ENCODE assay signal across 8 cellular contexts in the genomic region with DNA sequence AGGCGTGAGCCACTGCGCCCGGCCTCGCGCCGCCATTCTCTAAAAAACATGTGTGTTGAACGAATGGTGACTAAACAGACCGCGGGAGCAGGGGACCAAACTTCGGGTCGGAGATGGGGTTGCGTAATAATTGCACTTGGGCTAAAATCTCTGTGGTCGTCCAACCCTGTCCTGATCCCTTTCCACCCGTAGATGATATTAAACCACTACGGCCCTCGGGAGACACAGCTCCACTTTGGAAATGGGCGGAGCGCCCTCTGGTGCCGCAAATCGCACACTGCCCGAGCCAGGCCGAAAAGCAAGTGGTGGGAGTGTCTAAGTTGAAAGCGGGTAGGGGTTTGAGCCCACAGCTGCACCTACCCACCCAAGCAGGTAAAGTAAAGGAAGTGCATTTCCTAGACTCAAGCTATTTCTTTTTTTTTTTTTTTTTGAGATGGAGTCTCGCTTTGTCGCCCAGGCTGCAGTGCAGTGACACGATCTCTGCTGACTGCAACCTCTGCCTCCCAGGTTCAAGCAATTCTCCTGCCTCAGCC. TPM values are rescaled to one million over a fixed set of nuclear protein-coding genes. Genes with fewer than 3 reads are reported as not detected.
A peak's percentile ranks its signal among the peaks of the same experiment; 100 is the strongest.
DNase-seq lines count a peak whose midpoint lies in the region; ATAC-seq and TF ChIP-seq lines count a peak whose summit lies in the region.

No MANE protein-coding gene starts in this region.

- H3K4me3 ChIP-seq in cardiac fibroblast (replicated peaks in 1 of 2; ENCODE audit: low read depth in 2 of 2, low read length in 2 of 2), result no peak overlapping the region

- peak; percentile 83 for TF ChIP-seq CTCF in GM12873 (IDR thresholded peaks at IDR 0.05; ENCODE audit: insufficient read depth, low read depth, low read length, missing control alignments)
- TF ChIP-seq CTCF in cardiac fibroblast (IDR thresholded peaks at IDR 0.05; ENCODE audit: low read depth, low read length), result peak; percentile 80

- DNase-seq in NCI-H2171 treated with DMSO at 0.1 percent for 48 hours (lab: John Stamatoyannopoulos, UW), result peak; percentile 70
- DNase-seq in activated CD4-positive, CD25-positive, alpha-beta regulatory T cell treated with anti-CD3 and anti-CD28 coated beads, Interleukin-2, amount 50 U/mL, for 72 hours, result peak; percentile 88
- peak; percentile 75 to 83 for DNase-seq in cardiac fibroblast (ENCODE audit: low read depth in 2 of 2)
- DNase-seq in left lobe of liver (ENCODE audit: low spot score), result peak; percentile 84
- DNase-seq in stimulated activated CD4-positive, alpha-beta T cell treated with anti-CD3 and anti-CD28 coated beads, Interleukin-4, amount 100 ng/mL, for 1 hour, result peak; percentile 85

- ATAC-seq in left lobe of liver, result peak; percentile 80
- no peak for ATAC-seq in HG02840 (IDR thresholded peaks at IDR 0.05; ENCODE audit: low FRiP score, unreplicated experiment)
- no peak for ATAC-seq in GM21825 (IDR thresholded peaks at IDR 0.05; ENCODE audit: unreplicated experiment)

RNA-seq across cellular contexts. Expression of gene CAVIN1, which starts 17.0 kb away (rescaled TPM):
- 12.3 TPM for total RNA-seq in left lobe of liver

RNA-seq across cellular contexts. Expression of gene STAT3, which starts 17.8 kb away (rescaled TPM):
- total RNA-seq in left lobe of liver, result 112 TPM

RNA-seq across cellular contexts. Expression of gene ATP6V0A1, which starts 52.6 kb away (rescaled TPM):
- total RNA-seq in left lobe of liver, result 42.8 TPM
